17 cellular contexts compared by ENCODE assay signal in the genomic region with DNA sequence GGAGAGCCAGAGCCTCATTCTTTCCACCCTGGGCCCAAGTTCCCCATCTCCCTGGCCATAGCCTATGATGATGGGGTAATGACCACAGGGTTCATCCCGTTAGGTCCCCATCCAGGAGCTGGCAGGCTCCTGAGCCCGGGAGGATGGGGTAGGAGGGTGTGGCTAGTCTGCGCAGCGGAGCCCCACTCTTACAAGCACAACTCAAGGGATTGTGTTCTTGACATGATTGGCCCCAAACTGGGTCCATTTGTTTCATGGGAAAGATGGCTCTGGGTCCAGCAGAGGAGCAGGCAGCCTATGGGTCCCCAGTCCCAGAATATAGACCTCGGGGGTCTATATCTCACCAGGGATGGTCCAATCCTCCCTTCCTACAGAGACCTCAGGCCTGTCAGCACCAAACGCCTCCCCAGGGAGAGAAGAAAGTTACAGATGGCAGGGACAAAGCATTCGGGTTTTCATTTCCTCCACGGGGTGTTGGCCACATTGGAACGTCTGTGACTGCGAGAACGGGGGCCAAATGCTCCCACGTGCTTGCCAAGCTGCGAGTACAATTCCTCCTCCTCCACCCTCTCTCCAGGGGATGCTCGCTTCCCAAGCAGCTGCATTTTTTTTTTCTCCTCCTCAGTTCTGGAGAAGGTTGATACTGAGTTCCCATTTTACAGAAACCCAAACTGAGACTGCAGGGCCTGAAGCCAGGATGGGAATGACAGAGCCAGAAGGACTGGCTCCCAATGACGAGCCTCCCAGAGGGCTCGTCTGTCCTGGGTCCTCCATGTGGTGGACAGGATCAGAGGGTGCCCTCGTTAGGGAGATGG.
DNase-seq lines count a peak whose midpoint lies in the region; ATAC-seq and TF ChIP-seq lines count a peak whose summit lies in the region.
"Had no signal": no experiment of that assay in that cellular context is flagged by ENCODE, and none has a peak within 500 bp of the region (broad histone marks: within the 10 kb centered on the region; RNA-seq: fewer than 3 reads in every experiment).

No MANE protein-coding gene starts in this region.

- no peak overlapping the region for H3K4me2 ChIP-seq in osteoblast (ENCODE audit: insufficient read depth, low read length)

- no peaks in the 10 kb centered on the region for H3K79me2 ChIP-seq in osteoblast (ENCODE audit: insufficient read depth, low read length)

- H3K27ac ChIP-seq in osteoblast (ENCODE audit: low read depth, low read length) (no peak overlapping the region), uterus (peak overlapping the region; percentile 86 to 92)
- H3K27ac ChIP-seq: 22Rv1 had no signal

- no peaks in the 10 kb centered on the region for H3K36me3 ChIP-seq in osteoblast (ENCODE audit: insufficient read depth, low read length)
- H3K36me3 ChIP-seq in uterus = no peaks in the 10 kb centered on the region

- H4K20me1 ChIP-seq in osteoblast (ENCODE audit: insufficient read depth, low read length) = no peaks in the 10 kb centered on the region

- H2AFZ ChIP-seq in osteoblast (ENCODE audit: low read length) = no peak overlapping the region

- no peaks in the 10 kb centered on the region for H3K27me3 ChIP-seq in osteoblast (ENCODE audit: insufficient read depth, low read length)
- H3K27me3 ChIP-seq in uterus = no peaks in the 10 kb centered on the region

- no peak for TF ChIP-seq POLR2A in uterus (IDR thresholded peaks at IDR 0.05)

- peak; percentile 1 for DNase-seq in activated CD8-positive, alpha-beta memory T cell treated with anti-CD3 and anti-CD28 coated beads, Interleukin-2, amount 50 U/mL, for 4 hours
- DNase-seq in activated CD8-positive, alpha-beta memory T cell treated with anti-CD3 and anti-CD28 coated beads, Interleukin-2, amount 50 U/mL, for 48 hours = no peak
- DNase-seq in Right ventricle myocardium inferior (ENCODE audit: missing footprints) = peak; percentile 87
- peak; percentile 91 for DNase-seq in osteoblast (ENCODE audit: insufficient read length, low spot score, missing footprints)
- DNase-seq in uterus = peak in 1 of 2 donors; percentile 75
- no peak for DNase-seq in 8988T
- DNase-seq: activated CD4-positive, alpha-beta T cell treated with anti-CD3 and anti-CD28 coated beads for 4 hours; activated T-cell treated with anti-CD3 and anti-CD28 coated beads, Interleukin-2, amount 50 U/mL, for 72 hours; CD4-positive, alpha-beta memory T cell; NK-92 treated with Interleukin-12 subunit alpha and Interleukin-12 subunit beta, amount 100 ng/mL, for 24 hours; nucleus accumbens; SIG-M5; substantia nigra had no signal

- H3K9me3 ChIP-seq in osteoblast (ENCODE audit: low read depth, low read length) (no peaks in the 10 kb centered on the region), uterus (no peaks in the 10 kb centered on the region)

- TF ChIP-seq CTCF in osteoblast (IDR thresholded peaks at IDR 0.05; ENCODE audit: extremely low read depth, low read depth, low read length) (no peak), uterus (IDR thresholded peaks at IDR 0.05) (no peak)

- intact Hi-C loops in Right ventricle myocardium inferior (cut with DNase I) (no loop called here), uterus (cut with DNase I; ENCODE audit: low total_unique reads) (no loop called here)

- H3K4me1 ChIP-seq in osteoblast (ENCODE audit: insufficient read depth, low read length) (peaks cover 20% of the 10 kb centered on the region), uterus (peaks cover 9 to 10% of the 10 kb centered on the region in 2 donors)

- H3K4me3 ChIP-seq in osteoblast (ENCODE audit: insufficient read depth, low read length) (no peak overlapping the region), uterus (no peak overlapping the region)
- H3K4me3 ChIP-seq: GM12878 had no signal

- ATAC-seq in Right ventricle myocardium inferior (peak; percentile 73), GM21786 (IDR thresholded peaks at IDR 0.05; ENCODE audit: unreplicated experiment) (no peak), GM19328 (IDR thresholded peaks at IDR 0.05; ENCODE audit: unreplicated experiment) (no peak)
- ATAC-seq: activated T-cell treated with anti-CD3 and anti-CD28 coated beads, Interleukin-2, amount 50 U/mL, for 72 hours; GM12878 had no signal

Comparison
In these comparisons a context has a peak if more than half of its experiments do, and no peak if none do; other contexts are left out.
1. DNase-seq: peak in activated CD8-positive, alpha-beta memory T cell treated with anti-CD3 and anti-CD28 coated beads, Interleukin-2, amount 50 U/mL, for 4 hours (single experiment), Right ventricle myocardium inferior (single experiment) and osteoblast (single experiment); none in activated CD8-positive, alpha-beta memory T cell treated with anti-CD3 and anti-CD28 coated beads, Interleukin-2, amount 50 U/mL, for 48 hours (single experiment) and 8988T (single experiment).